ENCODE assay signal across 12 cellular contexts in the genomic region with DNA sequence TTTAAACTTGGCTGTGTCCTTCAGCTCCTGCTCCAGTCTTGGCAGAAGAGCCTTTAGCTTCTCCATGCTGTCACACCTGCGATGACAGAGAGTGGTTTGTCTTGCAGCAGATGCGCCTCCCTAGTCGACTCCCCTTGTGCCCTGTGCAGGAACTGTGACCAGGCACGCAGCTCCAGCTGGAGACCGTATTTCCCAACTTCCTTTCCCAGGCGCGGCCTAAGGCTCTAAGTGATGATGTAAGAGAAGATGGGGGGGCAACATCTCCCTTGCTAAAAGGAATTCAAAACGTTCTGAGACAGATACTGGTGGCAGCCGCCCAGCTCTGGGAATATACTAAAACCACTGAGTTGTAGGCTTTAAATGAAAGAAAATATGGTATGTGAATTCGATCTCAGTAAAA. TPM values are rescaled to one million over a fixed set of nuclear protein-coding genes. Genes with fewer than 3 reads are reported as not detected.
DNase-seq lines count a peak whose midpoint lies in the region; ATAC-seq and TF ChIP-seq lines count a peak whose summit lies in the region.
"Had no signal": no experiment of that assay in that cellular context is flagged by ENCODE, and none has a peak within 500 bp of the region (broad histone marks: within the 10 kb centered on the region; RNA-seq: fewer than 3 reads in every experiment).

No MANE protein-coding gene starts in this region.

- H3K4me3 ChIP-seq in A673 (ENCODE audit: low read depth, low read length, poor library complexity, severe bottlenecking) (no peak overlapping the region), brain microvascular endothelial cell (ENCODE audit: low read depth, low read length) (no peak overlapping the region), hepatocyte (no peak overlapping the region)
- H3K4me3 ChIP-seq: A549, neural progenitor cell had no signal

- no peak overlapping the region for H2AFZ ChIP-seq in hepatocyte
- H2AFZ ChIP-seq: neural progenitor cell had no signal

- no peaks in the 10 kb centered on the region for H3K4me1 ChIP-seq in A673 (ENCODE audit: insufficient read depth, low read length, poor library complexity, severe bottlenecking)
- peaks cover 2% of the 10 kb centered on the region for H3K4me1 ChIP-seq in hepatocyte (ENCODE audit: insufficient read depth)
- H3K4me1 ChIP-seq: A549 had no signal

- no TSS peak for BruUV-seq in A673 (replicated peaks; lab: Mats Ljungman, UMichigan)

- 94% methylated on average over 10 of the region's 10 CpGs for WGBS in hepatocyte (ENCODE audit: low lambda C conversion rate, missing lambda C conversion rate)

- POLR2A ChIA-PET in A673 (lab: Charles Lee; ENCODE audit: low non-redundant PET) = no interaction called here

- no peak overlapping the region for H3K4me2 ChIP-seq in hepatocyte
- H3K4me2 ChIP-seq: A549, neural progenitor cell had no signal

- ATAC-seq in stimulated activated naive CD8-positive, alpha-beta T cell treated with anti-CD3 and anti-CD28 coated beads, Interleukin-15, Interleukin-2, amounts not matched to agents 100 U/mL and 50 U/mL, for 24 hours = no peak
- ATAC-seq: A549 had no signal

- in situ Hi-C loops in KBM-7 (cut with MboI; ENCODE audit: low pct_unique_long_range_greater_than_20kb, low sequenced_read_pairs) = no loop called here
- in situ Hi-C loops in brain microvascular endothelial cell (cut with HindIII; ENCODE audit: low pct_ligation_motif_present, low sequenced_read_pairs) = no loop called here

- peak overlapping the region; percentile 37 for H3K27ac ChIP-seq in A673 (ENCODE audit: low read depth, low read length, poor library complexity, severe bottlenecking)
- no peak overlapping the region for H3K27ac ChIP-seq in brain microvascular endothelial cell
- no peak overlapping the region for H3K27ac ChIP-seq in hepatocyte
- H3K27ac ChIP-seq: A549, neural progenitor cell had no signal

- H3K79me2 ChIP-seq in hepatocyte = peaks cover 7% of the 10 kb centered on the region

- TF ChIP-seq CTCF in A673 (conservative IDR thresholded peaks at IDR 0.05; ENCODE audit: low read depth, low read length) = no peak
- no peak for TF ChIP-seq CTCF in brain microvascular endothelial cell (IDR thresholded peaks at IDR 0.05; ENCODE audit: low read depth, low read length, missing control alignments)
- TF ChIP-seq CTCF in hepatocyte (IDR thresholded peaks at IDR 0.05; ENCODE audit: poor library complexity) = no peak

- no peaks in the 10 kb centered on the region for H4K20me1 ChIP-seq in hepatocyte (ENCODE audit: insufficient read depth, poor library complexity, severe bottlenecking)

- DNase-seq in A673 (ENCODE audit: low spot score) = peak; percentile 28
- DNase-seq in KBM-7 = peak; percentile 66
- DNase-seq in brain microvascular endothelial cell = peak; percentile 67
- DNase-seq in iris pigment epithelial cell (ENCODE audit: low read depth) = peak; percentile 94
- no peak for DNase-seq in mucosa of gallbladder (ENCODE audit: low spot score)
- DNase-seq in head of caudate nucleus = no peak
- no peak for DNase-seq in hepatocyte (ENCODE audit: low spot score)
- DNase-seq in stimulated activated naive CD8-positive, alpha-beta T cell treated with anti-CD3 and anti-CD28 coated beads, Interleukin-15, Interleukin-2, amounts not matched to agents 100 U/mL and 50 U/mL, for 24 hours = no peak
- DNase-seq: DMS 273 treated with DMSO at 0.1 percent for 48 hours, SHP77 had no signal

- no peaks in the 10 kb centered on the region for H3K9me2 ChIP-seq in hepatocyte (replicated peaks; ENCODE audit: insufficient read depth)

- H3K9me3 ChIP-seq in A673 (ENCODE audit: low read depth, low read length, poor library complexity, severe bottlenecking) (no peaks in the 10 kb centered on the region), hepatocyte (ENCODE audit: low read depth) (no peaks in the 10 kb centered on the region)
- H3K9me3 ChIP-seq: A549 had no signal

- intact Hi-C loops in A673 (cut with micrococcal nuclease; ENCODE audit: unreplicated experiment) (no loop called here), head of caudate nucleus (cut with DNase I) (no loop called here)

- H3K36me3 ChIP-seq in A673 (ENCODE audit: insufficient read depth, low read length, poor library complexity, severe bottlenecking) (peaks cover 39% of the 10 kb centered on the region), brain microvascular endothelial cell (replicated peaks) (peaks cover 14% of the 10 kb centered on the region), hepatocyte (replicated peaks; ENCODE audit: insufficient read depth, low read depth) (peaks cover 3% of the 10 kb centered on the region)

- CTCF ChIA-PET in A673 (lab: Charles Lee) = interaction anchor here (0.6 kb wide), 1 partner anchor 395 kb away, joined by 3 read pairs; no protein-coding TSS in a partner anchor

- H3K27me3 ChIP-seq in A673 (replicated peaks; ENCODE audit: insufficient read depth, low read depth, low read length, poor library complexity) (no peaks in the 10 kb centered on the region), brain microvascular endothelial cell (replicated peaks) (no peaks in the 10 kb centered on the region), hepatocyte (no peaks in the 10 kb centered on the region)
- H3K27me3 ChIP-seq: neural progenitor cell had no signal

RNA-seq across cellular contexts. Expression of a gene that starts 16.3 kb away (rescaled TPM):
- total RNA-seq in A673 (2021) (38.6 and 44.8 TPM in 2 replicates), mucosa of gallbladder (16.0 TPM), hepatocyte (10.2 and 10.4 TPM in 2 replicates)
- polyA plus RNA-seq in hepatocyte = 4.1 and 8.4 TPM in 2 replicates

RNA-seq across cellular contexts. Expression of a gene that starts 20.9 kb away (rescaled TPM):
- total RNA-seq in A673 (2021) = 3.9 and 4.4 TPM in 2 replicates
- 4.7 TPM for total RNA-seq in mucosa of gallbladder
- 1.1 and 1.2 TPM in 2 replicates for total RNA-seq in hepatocyte
- polyA plus RNA-seq in hepatocyte = 0.58 and 1.0 TPM in 2 replicates

Comparison
In these comparisons a context has a peak if more than half of its experiments do, and no peak if none do; other contexts are left out.
1. DNase-seq: peak in A673 (single experiment), KBM-7 (single experiment), brain microvascular endothelial cell (single experiment) and iris pigment epithelial cell (single experiment); none in mucosa of gallbladder (single experiment), head of caudate nucleus (0 of 42), hepatocyte (single experiment) and stimulated activated naive CD8-positive, alpha-beta T cell treated with anti-CD3 and anti-CD28 coated beads, Interleukin-15, Interleukin-2, amounts not matched to agents 100 U/mL and 50 U/mL, for 24 hours (single experiment).